ENCODE assay signal across 1 cellular context in genomic region chr4:142959156-142959555, GRCh38.
TF ChIP-seq lines count a peak whose summit lies in the region.

No MANE protein-coding gene starts in this region.

TF ChIP-seq in GM23338, 12 proteins besides CTCF, POLR2A, EP300 and RAD21 (continued from another document):
- TF ChIP-seq REST (IDR thresholded peaks at IDR 0.05; ENCODE audit: unreplicated experiment) (no peak), EZH2 (IDR thresholded peaks at IDR 0.05; ENCODE audit: low read depth, unreplicated experiment) (no peak), ETS1 (IDR thresholded peaks at IDR 0.05) (no peak), ZNF331 (CRISPR knock-in tag; IDR thresholded peaks at IDR 0.05; ENCODE audit: low read depth) (no peak), ZNF114 (CRISPR knock-in tag; IDR thresholded peaks at IDR 0.05) (no peak), POLR2AphosphoS5 (IDR thresholded peaks at IDR 0.05; ENCODE audit: low read depth) (no peak), EZH2phosphoT487 (IDR thresholded peaks at IDR 0.05; ENCODE audit: unreplicated experiment) (no peak), JUNB (IDR thresholded peaks at IDR 0.05; ENCODE audit: unreplicated experiment) (no peak), NANOG (IDR thresholded peaks at IDR 0.05; ENCODE audit: borderline replicate concordance) (no peak), STAT1 (IDR thresholded peaks at IDR 0.05; ENCODE audit: unreplicated experiment) (no peak), ZNF462 (CRISPR knock-in tag; IDR thresholded peaks at IDR 0.05) (no peak)
